ENCODE assay signal across 8 cellular contexts in the genomic region with DNA sequence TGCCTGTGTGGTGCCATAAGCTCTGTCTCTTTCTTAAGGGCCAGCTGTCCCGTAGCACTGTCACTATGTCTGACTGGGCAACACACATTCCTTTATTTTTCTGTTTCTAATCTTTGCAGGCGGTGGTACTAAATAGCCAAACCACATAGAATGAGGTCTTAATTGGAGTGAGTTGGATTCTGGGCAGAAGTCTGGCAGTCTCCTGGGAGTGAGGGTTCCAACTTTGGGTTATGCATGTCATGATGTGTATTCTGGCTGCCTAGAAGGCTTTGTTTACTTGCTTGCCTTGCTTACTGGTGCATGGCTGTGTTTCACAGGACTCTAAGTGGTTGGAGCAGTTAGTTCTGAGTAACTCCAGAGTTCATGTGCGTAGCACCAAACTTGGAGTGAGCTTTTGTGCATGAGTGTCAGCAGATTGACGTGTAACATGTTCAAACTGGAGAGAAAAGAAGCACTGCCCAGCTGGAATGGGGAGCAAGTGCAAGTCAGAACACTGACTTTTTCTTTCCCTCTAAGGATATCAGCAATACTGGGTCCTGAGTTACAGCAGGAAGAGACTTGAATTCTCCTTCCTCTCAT.
DNase-seq lines count a peak whose midpoint lies in the region; ATAC-seq and TF ChIP-seq lines count a peak whose summit lies in the region.
"Had no signal": no experiment of that assay in that cellular context is flagged by ENCODE, and none has a peak within 500 bp of the region (broad histone marks: within the 10 kb centered on the region; RNA-seq: fewer than 3 reads in every experiment).

No MANE protein-coding gene starts in this region.

- H3K27ac ChIP-seq in epithelial cell of prostate (peak overlapping the region; percentile 86), lung (ENCODE audit: low read depth in 1 of 2, low read length in 1 of 2) (peak overlapping the region in 1 of 2 donors; percentile 87), upper lobe of right lung (peak overlapping the region; percentile 28)

- intact Hi-C loops in upper lobe of right lung (cut with DNase I), result no loop called here

- H3K9me3 ChIP-seq in lung (ENCODE audit: control insufficient read depth in 2 of 2, insufficient read depth in 1 of 2, low read length in 1 of 2), result peaks cover 0 to 2% of the 10 kb centered on the region in 2 donors
- no peaks in the 10 kb centered on the region for H3K9me3 ChIP-seq in upper lobe of right lung

- WGBS in lung, 2 donors, result 60 to 79% methylated on average over 4 of the region's 4 CpGs

- H3K36me3 ChIP-seq in lung (ENCODE audit: control insufficient read depth in 2 of 2, insufficient read depth in 2 of 2, low read length in 2 of 2) (no peaks in the 10 kb centered on the region), upper lobe of right lung (no peaks in the 10 kb centered on the region)

- peak; percentile 53 for ATAC-seq in lung (ENCODE audit: insufficient read depth, low FRiP score)
- ATAC-seq in upper lobe of right lung, result peak; percentile 77

- no peak for TF ChIP-seq CTCF in lung (IDR thresholded peaks at IDR 0.05; ENCODE audit: control extremely low read depth, extremely low read depth)
- no peak for TF ChIP-seq CTCF in upper lobe of right lung (IDR thresholded peaks at IDR 0.05)

- no peak overlapping the region for H3K4me3 ChIP-seq in lung
- no peak overlapping the region for H3K4me3 ChIP-seq in upper lobe of right lung

- H3K27me3 ChIP-seq in lung (ENCODE audit: control insufficient read depth, insufficient read depth) (no peaks in the 10 kb centered on the region), upper lobe of right lung (no peaks in the 10 kb centered on the region)

- H3K4me1 ChIP-seq in lung (ENCODE audit: control insufficient read depth in 2 of 2, insufficient read depth in 2 of 2, low read length in 2 of 2), result peaks cover 0 to 2% of the 10 kb centered on the region in 2 donors
- H3K4me1 ChIP-seq in upper lobe of right lung, result peaks cover 8% of the 10 kb centered on the region

- DNase-seq in NCI-H510A treated with DMSO at 0.1 percent for 48 hours (lab: John Stamatoyannopoulos, UW), result peak; percentile 7
- DNase-seq in epithelial cell of prostate (ENCODE audit: low read depth, low spot score), result peak; percentile 91
- DNase-seq in lung (ENCODE audit: low spot score), result no peak
- no peak for DNase-seq in upper lobe of right lung
- DNase-seq in NCI-H146 treated with DMSO at 0.1 percent for 48 hours (lab: John Stamatoyannopoulos, UW; ENCODE audit: unreplicated experiment), result no peak
- DNase-seq in COR-L47 (lab: John Stamatoyannopoulos, UW), result no peak
- no peak for DNase-seq in DMS153 (lab: John Stamatoyannopoulos, UW)
- DNase-seq: erythroblast had no signal

Comparison
In these comparisons a context has a peak if more than half of its experiments do, and no peak if none do; other contexts are left out.
1. DNase-seq: peak in NCI-H510A treated with DMSO at 0.1 percent for 48 hours (single experiment) and epithelial cell of prostate (single experiment); none in lung (single experiment), upper lobe of right lung (single experiment), NCI-H146 treated with DMSO at 0.1 percent for 48 hours (single experiment), COR-L47 (single experiment) and DMS153 (single experiment).